ENCODE assay signal across 1 cellular context in the genomic region with DNA sequence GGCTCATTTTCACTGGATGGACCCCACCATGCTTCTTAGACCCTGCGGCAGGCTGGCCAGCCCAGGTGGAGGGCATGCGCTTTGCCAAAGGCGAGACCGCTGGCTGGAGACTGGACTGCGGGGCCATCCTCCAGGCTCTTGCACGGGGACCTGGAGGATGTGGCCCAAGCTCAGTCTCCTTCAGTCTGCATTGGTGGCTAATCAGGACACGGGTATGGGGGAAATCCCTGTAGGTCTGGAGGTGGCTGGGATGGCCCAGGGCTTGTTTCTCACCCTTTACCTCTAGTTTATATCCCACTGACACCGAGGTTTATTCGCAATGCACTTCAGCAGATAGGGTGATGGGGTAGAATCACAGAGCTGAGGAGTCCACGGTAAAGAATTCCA.
TF ChIP-seq lines count a peak whose summit lies in the region.

No MANE protein-coding gene starts in this region.

TF ChIP-seq in HCT116, 20 proteins besides CTCF, POLR2A, EP300 and RAD21:
- TF ChIP-seq CEBPB (IDR thresholded peaks at IDR 0.05; ENCODE audit: low read depth) (no peak), EGR1 (IDR thresholded peaks at IDR 0.05; ENCODE audit: low read depth) (no peak), SRF (IDR thresholded peaks at IDR 0.05; ENCODE audit: low read depth) (no peak), YY1 (IDR thresholded peaks at IDR 0.05; ENCODE audit: extremely low read depth, insufficient replicate concordance, low read depth, low read length) (no peak), POLR2AphosphoS5 (IDR thresholded peaks at IDR 0.05; ENCODE audit: low read depth, low read length) (no peak), ELF1 (IDR thresholded peaks at IDR 0.05; ENCODE audit: borderline replicate concordance, low read depth) (no peak), FOSL1 (IDR thresholded peaks at IDR 0.05; ENCODE audit: low read depth) (no peak), SIN3A (IDR thresholded peaks at IDR 0.05; ENCODE audit: low read depth) (no peak), CBX3 (IDR thresholded peaks at IDR 0.05; ENCODE audit: low read depth) (no peak), JUND (IDR thresholded peaks at IDR 0.05) (no peak), ZFX (IDR thresholded peaks at IDR 0.05) (no peak)
- TF ChIP-seq, protein P1, sequence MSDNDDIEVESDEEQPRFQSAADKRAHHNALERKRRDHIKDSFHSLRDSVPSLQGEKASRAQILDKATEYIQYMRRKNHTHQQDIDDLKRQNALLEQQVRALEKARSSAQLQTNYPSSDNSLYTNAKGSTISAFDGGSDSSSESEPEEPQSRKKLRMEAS (IDR thresholded peaks at IDR 0.05) = no peak
- TF ChIP-seq, protein P2, sequence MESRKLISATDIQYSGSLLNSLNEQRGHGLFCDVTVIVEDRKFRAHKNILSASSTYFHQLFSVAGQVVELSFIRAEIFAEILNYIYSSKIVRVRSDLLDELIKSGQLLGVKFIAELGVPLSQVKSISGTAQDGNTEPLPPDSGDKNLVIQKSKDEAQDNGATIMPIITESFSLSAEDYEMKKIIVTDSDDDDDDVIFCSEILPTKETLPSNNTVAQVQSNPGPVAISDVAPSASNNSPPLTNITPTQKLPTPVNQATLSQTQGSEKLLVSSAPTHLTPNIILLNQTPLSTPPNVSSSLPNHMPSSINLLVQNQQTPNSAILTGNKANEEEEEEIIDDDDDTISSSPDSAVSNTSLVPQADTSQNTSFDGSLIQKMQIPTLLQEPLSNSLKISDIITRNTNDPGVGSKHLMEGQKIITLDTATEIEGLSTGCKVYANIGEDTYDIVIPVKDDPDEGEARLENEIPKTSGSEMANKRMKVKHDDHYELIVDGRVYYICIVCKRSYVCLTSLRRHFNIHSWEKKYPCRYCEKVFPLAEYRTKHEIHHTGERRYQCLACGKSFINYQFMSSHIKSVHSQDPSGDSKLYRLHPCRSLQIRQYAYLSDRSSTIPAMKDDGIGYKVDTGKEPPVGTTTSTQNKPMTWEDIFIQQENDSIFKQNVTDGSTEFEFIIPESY (IDR thresholded peaks at IDR 0.05; ENCODE audit: extremely low read depth, insufficient replicate concordance, low read length) = no peak
- TF ChIP-seq, protein P3, sequence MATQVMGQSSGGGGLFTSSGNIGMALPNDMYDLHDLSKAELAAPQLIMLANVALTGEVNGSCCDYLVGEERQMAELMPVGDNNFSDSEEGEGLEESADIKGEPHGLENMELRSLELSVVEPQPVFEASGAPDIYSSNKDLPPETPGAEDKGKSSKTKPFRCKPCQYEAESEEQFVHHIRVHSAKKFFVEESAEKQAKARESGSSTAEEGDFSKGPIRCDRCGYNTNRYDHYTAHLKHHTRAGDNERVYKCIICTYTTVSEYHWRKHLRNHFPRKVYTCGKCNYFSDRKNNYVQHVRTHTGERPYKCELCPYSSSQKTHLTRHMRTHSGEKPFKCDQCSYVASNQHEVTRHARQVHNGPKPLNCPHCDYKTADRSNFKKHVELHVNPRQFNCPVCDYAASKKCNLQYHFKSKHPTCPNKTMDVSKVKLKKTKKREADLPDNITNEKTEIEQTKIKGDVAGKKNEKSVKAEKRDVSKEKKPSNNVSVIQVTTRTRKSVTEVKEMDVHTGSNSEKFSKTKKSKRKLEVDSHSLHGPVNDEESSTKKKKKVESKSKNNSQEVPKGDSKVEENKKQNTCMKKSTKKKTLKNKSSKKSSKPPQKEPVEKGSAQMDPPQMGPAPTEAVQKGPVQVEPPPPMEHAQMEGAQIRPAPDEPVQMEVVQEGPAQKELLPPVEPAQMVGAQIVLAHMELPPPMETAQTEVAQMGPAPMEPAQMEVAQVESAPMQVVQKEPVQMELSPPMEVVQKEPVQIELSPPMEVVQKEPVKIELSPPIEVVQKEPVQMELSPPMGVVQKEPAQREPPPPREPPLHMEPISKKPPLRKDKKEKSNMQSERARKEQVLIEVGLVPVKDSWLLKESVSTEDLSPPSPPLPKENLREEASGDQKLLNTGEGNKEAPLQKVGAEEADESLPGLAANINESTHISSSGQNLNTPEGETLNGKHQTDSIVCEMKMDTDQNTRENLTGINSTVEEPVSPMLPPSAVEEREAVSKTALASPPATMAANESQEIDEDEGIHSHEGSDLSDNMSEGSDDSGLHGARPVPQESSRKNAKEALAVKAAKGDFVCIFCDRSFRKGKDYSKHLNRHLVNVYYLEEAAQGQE (IDR thresholded peaks at IDR 0.05; ENCODE audit: low read depth) = no peak
